Comparison of ENCODE assay signal across 1 cellular context in genomic region chr1:42335050-42335808, GRCh38.
TF ChIP-seq lines count a peak whose summit lies in the region.

TSS of gene FOXJ3 (minus strand) at chr1:42335235. CDS start at chr1:42311093, 24,142 bp downstream.

TF ChIP-seq in A549, 52 proteins besides CTCF, POLR2A, EP300 and RAD21 (continued from another document):
- TF ChIP-seq PBX3 (IDR thresholded peaks at IDR 0.05) = peak; percentile 97
- no peak for TF ChIP-seq HES2 (IDR thresholded peaks at IDR 0.05)
- no peak for TF ChIP-seq MAFK (IDR thresholded peaks at IDR 0.05; ENCODE audit: partially characterized antibody)
- TF ChIP-seq BHLHE40 (IDR thresholded peaks at IDR 0.05; ENCODE audit: low read depth, low read length) = peak; percentile 46; the same call in 1 of the 2 replicates
- TF ChIP-seq HOXB13 (CRISPR knock-in tag; IDR thresholded peaks at IDR 0.05; ENCODE audit: low read depth) = no peak
- no peak for TF ChIP-seq ZNF302 (CRISPR knock-in tag; IDR thresholded peaks at IDR 0.05)
- TF ChIP-seq KDM5A (IDR thresholded peaks at IDR 0.05) = no peak
- no peak for TF ChIP-seq RNF2 (IDR thresholded peaks at IDR 0.05; ENCODE audit: borderline replicate concordance, low read depth)
- TF ChIP-seq EHF (CRISPR knock-in tag; IDR thresholded peaks at IDR 0.05) = no peak
- TF ChIP-seq, protein P1, sequence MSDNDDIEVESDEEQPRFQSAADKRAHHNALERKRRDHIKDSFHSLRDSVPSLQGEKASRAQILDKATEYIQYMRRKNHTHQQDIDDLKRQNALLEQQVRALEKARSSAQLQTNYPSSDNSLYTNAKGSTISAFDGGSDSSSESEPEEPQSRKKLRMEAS (IDR thresholded peaks at IDR 0.05) = peak; percentile 91
- TF ChIP-seq HEYL (CRISPR knock-in tag; IDR thresholded peaks at IDR 0.05) = no peak
- TF ChIP-seq HOXB5 (CRISPR knock-in tag; IDR thresholded peaks at IDR 0.05) = 0 out of 2 replicates have a peak, but pooled peaks have one; percentile 20
- TF ChIP-seq MAZ (IDR thresholded peaks at IDR 0.05; ENCODE audit: borderline replicate concordance, low read depth, low read length) = no peak
- no peak for TF ChIP-seq ESRRA (IDR thresholded peaks at IDR 0.05; ENCODE audit: borderline replicate concordance, low read length)
- TF ChIP-seq FOSB (CRISPR knock-in tag; IDR thresholded peaks at IDR 0.05) = no peak
- no peak for TF ChIP-seq NFE2L2 (conservative IDR thresholded peaks at IDR 0.05; ENCODE audit: low read length)
- TF ChIP-seq, protein P2, sequence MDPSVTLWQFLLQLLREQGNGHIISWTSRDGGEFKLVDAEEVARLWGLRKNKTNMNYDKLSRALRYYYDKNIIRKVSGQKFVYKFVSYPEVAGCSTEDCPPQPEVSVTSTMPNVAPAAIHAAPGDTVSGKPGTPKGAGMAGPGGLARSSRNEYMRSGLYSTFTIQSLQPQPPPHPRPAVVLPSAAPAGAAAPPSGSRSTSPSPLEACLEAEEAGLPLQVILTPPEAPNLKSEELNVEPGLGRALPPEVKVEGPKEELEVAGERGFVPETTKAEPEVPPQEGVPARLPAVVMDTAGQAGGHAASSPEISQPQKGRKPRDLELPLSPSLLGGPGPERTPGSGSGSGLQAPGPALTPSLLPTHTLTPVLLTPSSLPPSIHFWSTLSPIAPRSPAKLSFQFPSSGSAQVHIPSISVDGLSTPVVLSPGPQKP (IDR thresholded peaks at IDR 0.05; ENCODE audit: low read depth, low read length) = no peak
- no peak for TF ChIP-seq FOSL2 (IDR thresholded peaks at IDR 0.05)
- no peak; the same call in 1 of the 2 replicates for TF ChIP-seq FOSL2 (CRISPR knock-in tag; IDR thresholded peaks at IDR 0.05)
- 0 out of 3 replicates have a peak, but pooled peaks have one; percentile 25 for TF ChIP-seq SMC3 (IDR thresholded peaks at IDR 0.05)
- no peak for TF ChIP-seq ZFP36 (IDR thresholded peaks at IDR 0.05; ENCODE audit: borderline replicate concordance, partially characterized antibody)
- TF ChIP-seq PHF8 (IDR thresholded peaks at IDR 0.05; ENCODE audit: borderline replicate concordance, low read depth) = peak; percentile 53
- TF ChIP-seq JUNB (IDR thresholded peaks at IDR 0.05) = no peak
- no peak for TF ChIP-seq ZSCAN20 (CRISPR knock-in tag; IDR thresholded peaks at IDR 0.05)
- TF ChIP-seq CEBPB (IDR thresholded peaks at IDR 0.05) = no peak
- TF ChIP-seq, protein P3, sequence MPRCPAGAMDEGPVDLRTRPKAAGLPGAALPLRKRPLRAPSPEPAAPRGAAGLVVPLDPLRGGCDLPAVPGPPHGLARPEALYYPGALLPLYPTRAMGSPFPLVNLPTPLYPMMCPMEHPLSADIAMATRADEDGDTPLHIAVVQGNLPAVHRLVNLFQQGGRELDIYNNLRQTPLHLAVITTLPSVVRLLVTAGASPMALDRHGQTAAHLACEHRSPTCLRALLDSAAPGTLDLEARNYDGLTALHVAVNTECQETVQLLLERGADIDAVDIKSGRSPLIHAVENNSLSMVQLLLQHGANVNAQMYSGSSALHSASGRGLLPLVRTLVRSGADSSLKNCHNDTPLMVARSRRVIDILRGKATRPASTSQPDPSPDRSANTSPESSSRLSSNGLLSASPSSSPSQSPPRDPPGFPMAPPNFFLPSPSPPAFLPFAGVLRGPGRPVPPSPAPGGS (IDR thresholded peaks at IDR 0.05) = peak; percentile 54; the same call in 1 of the 3 replicates
- no peak for TF ChIP-seq CBX2 (IDR thresholded peaks at IDR 0.05; ENCODE audit: borderline replicate concordance, low read depth)
- TF ChIP-seq RFX5 (IDR thresholded peaks at IDR 0.05) = no peak
- no peak for TF ChIP-seq POLR2AphosphoS2 (conservative IDR thresholded peaks at IDR 0.05; ENCODE audit: low read length)
- no peak for TF ChIP-seq NPAS2 (CRISPR knock-in tag; IDR thresholded peaks at IDR 0.05; ENCODE audit: borderline replicate concordance)
- TF ChIP-seq, protein P4, sequence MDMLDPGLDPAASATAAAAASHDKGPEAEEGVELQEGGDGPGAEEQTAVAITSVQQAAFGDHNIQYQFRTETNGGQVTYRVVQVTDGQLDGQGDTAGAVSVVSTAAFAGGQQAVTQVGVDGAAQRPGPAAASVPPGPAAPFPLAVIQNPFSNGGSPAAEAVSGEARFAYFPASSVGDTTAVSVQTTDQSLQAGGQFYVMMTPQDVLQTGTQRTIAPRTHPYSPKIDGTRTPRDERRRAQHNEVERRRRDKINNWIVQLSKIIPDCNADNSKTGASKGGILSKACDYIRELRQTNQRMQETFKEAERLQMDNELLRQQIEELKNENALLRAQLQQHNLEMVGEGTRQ (IDR thresholded peaks at IDR 0.05) = no peak
- TF ChIP-seq CBX8 (IDR thresholded peaks at IDR 0.05) = no peak
- TF ChIP-seq HOXA7 (CRISPR knock-in tag; IDR thresholded peaks at IDR 0.05) = no peak
- TF ChIP-seq SREBF2 (IDR thresholded peaks at IDR 0.05) = no peak
- peak; percentile 28 to 86; a peak in 3 of 5 replicates for TF ChIP-seq JUN (IDR thresholded peaks at IDR 0.05)
- TF ChIP-seq TP53 (CRISPR knock-in tag; IDR thresholded peaks at IDR 0.05) = no peak
- TF ChIP-seq TFCP2L1 (CRISPR knock-in tag; IDR thresholded peaks at IDR 0.05) = no peak
- TF ChIP-seq MYC (IDR thresholded peaks at IDR 0.05; ENCODE audit: borderline replicate concordance, low read length) = no peak
